Comparison of ENCODE assay signal across 8 cellular contexts in the genomic region with DNA sequence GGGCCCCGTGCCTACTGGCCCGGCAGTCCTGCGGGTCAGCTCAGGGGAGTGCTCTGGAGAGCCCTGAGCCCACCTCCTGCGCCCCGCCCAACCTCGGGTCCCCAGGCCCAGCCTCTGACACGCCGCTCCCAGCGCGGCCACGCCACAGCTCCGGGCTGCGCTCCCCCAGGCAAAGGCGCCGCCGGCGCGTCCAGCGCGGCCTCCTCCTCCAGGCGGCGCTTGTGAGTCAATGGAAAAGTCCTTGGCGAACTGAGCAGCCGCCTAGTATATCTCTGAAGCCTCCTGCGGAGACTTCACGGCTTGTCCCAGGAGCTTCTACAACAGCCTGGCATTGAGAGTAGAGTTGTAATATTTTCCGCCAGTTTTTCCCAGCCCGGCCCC. TPM values are rescaled to one million over a fixed set of nuclear protein-coding genes. Genes with fewer than 3 reads are reported as not detected.
DNase-seq lines count a peak whose midpoint lies in the region; ATAC-seq lines count a peak whose summit lies in the region.

No MANE protein-coding gene starts in this region.

- peak overlapping the region; percentile 36 for H3K27ac ChIP-seq in rectal smooth muscle tissue (ENCODE audit: low read depth, low read length)
- no peak overlapping the region for H3K27ac ChIP-seq in urinary bladder (ENCODE audit: low read depth)

- CTCF ChIA-PET in T-cell (lab: Charles Lee), result no interaction called here

- DNase-seq in ELF-1 (ENCODE audit: low read depth, low spot score) (peak; percentile 93), T-cell (peak in 33 of 34 experiments; percentile 11 to 68 (median 48)), anterior cingulate cortex (lab: John Stamatoyannopoulos, UW) (peak in 43 of 58 donors; percentile 2 to 68 (median 22)), hepatic stellate cell (ENCODE audit: low spot score) (peak; percentile 75), T1000 (lab: John Stamatoyannopoulos, UW) (no peak)

- H3K27me3 Mint-ChIP-seq in T-cell, result peaks cover 58% of the 10 kb centered on the region in 2 donors

- no peak overlapping the region for H3K27ac Mint-ChIP-seq in T-cell

- WGBS in urinary bladder, result under 1% methylated on average over 28 of the region's 28 CpGs

- no peaks in the 10 kb centered on the region for H3K9me3 Mint-ChIP-seq in T-cell

- H3K36me3 ChIP-seq in rectal smooth muscle tissue (ENCODE audit: control insufficient read depth, insufficient read depth, low read length) (no peaks in the 10 kb centered on the region), urinary bladder (ENCODE audit: insufficient read depth) (no peaks in the 10 kb centered on the region)

- no peaks in the 10 kb centered on the region for H3K4me1 ChIP-seq in rectal smooth muscle tissue (ENCODE audit: control insufficient read depth, insufficient read depth, low read length)
- H3K4me1 ChIP-seq in urinary bladder (ENCODE audit: insufficient read depth), result peaks cover 4% of the 10 kb centered on the region

- peaks cover 18% of the 10 kb centered on the region for H3K27me3 ChIP-seq in rectal smooth muscle tissue (ENCODE audit: control insufficient read depth, insufficient read depth, low read length)

- peak overlapping the region; percentile 77 to 84 (median 79) for H3K4me3 Mint-ChIP-seq in T-cell

- no peak overlapping the region for H3K9ac ChIP-seq in rectal smooth muscle tissue (ENCODE audit: low read length)

- peaks cover 9 to 14% (median 12%) of the 10 kb centered on the region in 3 donors for H3K4me1 Mint-ChIP-seq in T-cell

- peak overlapping the region; percentile 84 for H3K4me3 ChIP-seq in rectal smooth muscle tissue (ENCODE audit: low read length)
- peak overlapping the region; percentile 67 for H3K4me3 ChIP-seq in urinary bladder (ENCODE audit: low read depth, low read length)

- peak; percentile 53 for ATAC-seq in HG03520 (IDR thresholded peaks at IDR 0.05; ENCODE audit: unreplicated experiment)
- peak; percentile 60 to 75 (median 64) for ATAC-seq in T-cell (replicated peaks in 1 of 4)

- H3K36me3 Mint-ChIP-seq in T-cell, result no peaks in the 10 kb centered on the region

- POLR2A ChIA-PET in T-cell (lab: Charles Lee), result no interaction called here

RNA-seq across cellular contexts. Expression of gene BMS1, which starts 29.5 kb away (rescaled TPM):
- total RNA-seq in T-cell (10 to 100 TPM; 13.1 to 18.1 (median 16.4) TPM), urinary bladder (15.4 TPM)
- 11.5 TPM for polyA plus RNA-seq in urinary bladder
